In genomic region chr17:2371183-2372130, GRCh38 we compare ENCODE assay signal across 25 cellular contexts. TPM values are rescaled to one million over a fixed set of nuclear protein-coding genes. Genes with fewer than 3 reads are reported as not detected.
A peak's percentile ranks its signal among the peaks of the same experiment; 100 is the strongest.
DNase-seq lines count a peak whose midpoint lies in the region; ATAC-seq, FAIRE-seq and TF ChIP-seq lines count a peak whose summit lies in the region.
"Had no signal": no experiment of that assay in that cellular context is flagged by ENCODE, and none has a peak within 500 bp of the region (broad histone marks: within the 10 kb centered on the region; RNA-seq: fewer than 3 reads in every experiment).

No MANE protein-coding gene starts in this region.

- no peak for TF ChIP-seq RAD21 in SK-N-SH (IDR thresholded peaks at IDR 0.05; ENCODE audit: low read length)
- no peak for TF ChIP-seq RAD21 in HepG2 (CRISPR knock-in tag; IDR thresholded peaks at IDR 0.05)

- FAIRE-seq in HepG2 (lab: Jason Lieb, UNC): no peak
- FAIRE-seq: GM12891, HTR-8/SVneo had no signal

- H3K4me2 ChIP-seq in SK-N-SH: no peak overlapping the region
- no peak overlapping the region for H3K4me2 ChIP-seq in HepG2 (ENCODE audit: low read depth, low read length)
- no peak overlapping the region for H3K4me2 ChIP-seq in osteoblast (ENCODE audit: insufficient read depth, low read length)

- H3K27me3 ChIP-seq in SK-N-SH (ENCODE audit: insufficient read depth): no peaks in the 10 kb centered on the region
- H3K27me3 ChIP-seq in HepG2 (ENCODE audit: control insufficient read depth in 1 of 2, insufficient read depth in 2 of 2, low read length in 2 of 2): no peaks in the 10 kb centered on the region
- no peaks in the 10 kb centered on the region for H3K27me3 ChIP-seq in right lobe of liver
- H3K27me3 ChIP-seq in osteoblast (ENCODE audit: insufficient read depth, low read length): no peaks in the 10 kb centered on the region

- 91% methylated on average over 24 of the region's 30 CpGs for WGBS in SK-N-SH (ENCODE audit: low lambda C conversion rate)
- 95% methylated on average over 20 of the region's 30 CpGs for WGBS in HepG2 (ENCODE audit: low lambda C conversion rate)
- 90% methylated on average over 4 of the region's 30 CpGs for WGBS in right lobe of liver (ENCODE audit: insufficient coverage, low coverage, low lambda C conversion rate, missing lambda C conversion rate)

- H3K9me3 ChIP-seq in SK-N-SH: no peaks in the 10 kb centered on the region
- no peaks in the 10 kb centered on the region for H3K9me3 ChIP-seq in HepG2 (ENCODE audit: low read length)
- no peaks in the 10 kb centered on the region for H3K9me3 ChIP-seq in right lobe of liver
- no peaks in the 10 kb centered on the region for H3K9me3 ChIP-seq in osteoblast (ENCODE audit: low read depth, low read length)

- no peak overlapping the region for H3K9ac ChIP-seq in SK-N-SH
- no peak overlapping the region for H3K9ac ChIP-seq in HepG2 (ENCODE audit: insufficient read depth, low read depth, low read length)

- peaks cover 2% of the 10 kb centered on the region for H3K36me3 Mint-ChIP-seq in chondrocyte (ENCODE audit: low read depth)

- no peak for TF ChIP-seq POLR2A in HepG2 (IDR thresholded peaks at IDR 0.05; ENCODE audit: insufficient read depth in 1 of 2, low read depth in 2 of 2, low read length in 2 of 2)
- TF ChIP-seq POLR2A in right lobe of liver (IDR thresholded peaks at IDR 0.05): no peak

- CTCF ChIA-PET in SK-N-SH (lab: Yijun Ruan, JAX) (interaction anchor here (7.5 to 26.4 kb wide), 3 partner anchors 11 to 38 kb away, joined by 59 to 654 read pairs (median 88); partner anchors contain the start of gene MNT), HepG2 (lab: Yijun Ruan, JAX; ENCODE audit: low intra/inter-chr PET ratio, low total read pairs) (no interaction called here)

- no peaks in the 10 kb centered on the region for H3F3A ChIP-seq in SK-N-SH (replicated peaks; ENCODE audit: insufficient read depth)

- no peaks in the 10 kb centered on the region for H3K9me3 Mint-ChIP-seq in chondrocyte (ENCODE audit: low read depth)
- H3K9me3 Mint-ChIP-seq: CD4-positive, CD25-positive, alpha-beta regulatory T cell; CD8-positive, alpha-beta memory T cell; HFFc6; IgD-negative memory B cell had no signal

- no peak for TF ChIP-seq CTCF in SK-N-SH (IDR thresholded peaks at IDR 0.05)
- no peak for TF ChIP-seq CTCF in HepG2 (CRISPR knock-in tag; IDR thresholded peaks at IDR 0.05)
- no peak for TF ChIP-seq CTCF in right lobe of liver (IDR thresholded peaks at IDR 0.05)
- no peak for TF ChIP-seq CTCF in chondrocyte (IDR thresholded peaks at IDR 0.05)
- no peak for TF ChIP-seq CTCF in osteoblast (IDR thresholded peaks at IDR 0.05; ENCODE audit: extremely low read depth, low read depth, low read length)

- no peaks in the 10 kb centered on the region; a peak in 1 of 4 replicates for H3K4me1 ChIP-seq in SK-N-SH (ENCODE audit: control insufficient read depth in 1 of 2, insufficient read depth in 2 of 2, low read depth in 1 of 2, low read length in 1 of 2)
- no peaks in the 10 kb centered on the region for H3K4me1 ChIP-seq in HepG2 (ENCODE audit: insufficient read depth, low read length)
- no peaks in the 10 kb centered on the region for H3K4me1 ChIP-seq in right lobe of liver
- H3K4me1 ChIP-seq in osteoblast (ENCODE audit: insufficient read depth, low read length): no peaks in the 10 kb centered on the region

- no peaks in the 10 kb centered on the region for H3K79me2 ChIP-seq in SK-N-SH (ENCODE audit: insufficient read depth)
- H3K79me2 ChIP-seq in HepG2 (ENCODE audit: insufficient read depth, low read length): no peaks in the 10 kb centered on the region
- H3K79me2 ChIP-seq in osteoblast (ENCODE audit: insufficient read depth, low read length): no peaks in the 10 kb centered on the region

- no peak overlapping the region for H3K4me3 Mint-ChIP-seq in chondrocyte (ENCODE audit: unreplicated experiment)
- H3K4me3 Mint-ChIP-seq: B cell; CD4-positive, CD25-positive, alpha-beta regulatory T cell; CD8-positive, alpha-beta memory T cell; HFFc6; IgD-negative memory B cell had no signal

- H4K20me1 ChIP-seq in SK-N-SH (ENCODE audit: insufficient read depth) (no peaks in the 10 kb centered on the region), HepG2 (ENCODE audit: insufficient read depth, low read length) (no peaks in the 10 kb centered on the region), osteoblast (ENCODE audit: insufficient read depth, low read length) (no peaks in the 10 kb centered on the region)

- H3K4me1 Mint-ChIP-seq in chondrocyte (ENCODE audit: low read depth): peaks cover 10% of the 10 kb centered on the region
- H3K4me1 Mint-ChIP-seq: B cell; CD4-positive, CD25-positive, alpha-beta regulatory T cell; CD8-positive, alpha-beta memory T cell; IgD-negative memory B cell had no signal

- H3K4me3 ChIP-seq in SK-N-SH (ENCODE audit: low read depth in 2 of 2, low read length in 1 of 2): no peak overlapping the region
- H3K4me3 ChIP-seq in HepG2 (replicated peaks in 1 of 3; ENCODE audit: insufficient read depth in 1 of 3, low read depth in 2 of 3, low read length in 3 of 3): no peak overlapping the region
- H3K4me3 ChIP-seq in right lobe of liver: no peak overlapping the region
- H3K4me3 ChIP-seq in osteoblast (ENCODE audit: insufficient read depth, low read length): no peak overlapping the region

- no peak overlapping the region for H3K27ac Mint-ChIP-seq in chondrocyte (ENCODE audit: unreplicated experiment)
- H3K27ac Mint-ChIP-seq: B cell; CD4-positive, CD25-positive, alpha-beta regulatory T cell; HFFc6 had no signal

- ATAC-seq in SK-N-SH treated with all-trans-retinoic acid at 6 μM for 48 hours (no peak), HepG2 (no peak), right lobe of liver (no peak), GM19023 (IDR thresholded peaks at IDR 0.05; ENCODE audit: unreplicated experiment) (no peak)
- ATAC-seq: HCT116 had no signal

- H2AFZ ChIP-seq in SK-N-SH (ENCODE audit: low read depth): no peak overlapping the region
- no peak overlapping the region for H2AFZ ChIP-seq in HepG2 (ENCODE audit: low read length)
- no peak overlapping the region for H2AFZ ChIP-seq in osteoblast (ENCODE audit: low read length)

- no peaks in the 10 kb centered on the region for H3K9me2 ChIP-seq in SK-N-SH

- no peak for TF ChIP-seq EP300 in SK-N-SH (IDR thresholded peaks at IDR 0.05; ENCODE audit: borderline replicate concordance in 1 of 2, low read depth in 1 of 2, low read length in 1 of 2)
- TF ChIP-seq EP300 in HepG2 (IDR thresholded peaks at IDR 0.05; ENCODE audit: low read depth in 2 of 2, low read length in 2 of 2): no peak
- TF ChIP-seq EP300 in HepG2 (CRISPR knock-in tag; IDR thresholded peaks at IDR 0.05; ENCODE audit: borderline replicate concordance): no peak

- no peaks in the 10 kb centered on the region for H3K27me3 Mint-ChIP-seq in chondrocyte (ENCODE audit: low read depth)
- H3K27me3 Mint-ChIP-seq: B cell; CD4-positive, CD25-positive, alpha-beta regulatory T cell; CD8-positive, alpha-beta memory T cell; IgD-negative memory B cell had no signal

- intact Hi-C loops in HepG2 (cut with micrococcal nuclease; ENCODE audit: unreplicated experiment) (no loop called here), right lobe of liver (cut with DNase I) (no loop called here)

- no TSS peak for BruUV-seq in HepG2 (replicated peaks; lab: Mats Ljungman, UMichigan)

- no peak overlapping the region for H3K27ac ChIP-seq in SK-N-SH (ENCODE audit: low read depth in 2 of 2, low read length in 1 of 2)
- no peak overlapping the region for H3K27ac ChIP-seq in HepG2 (ENCODE audit: extremely low read length, insufficient read depth, low read length)
- no peak overlapping the region for H3K27ac ChIP-seq in right lobe of liver
- H3K27ac ChIP-seq in osteoblast (ENCODE audit: low read depth, low read length): no peak overlapping the region
- H3K27ac ChIP-seq: 22Rv1 had no signal

- DNase-seq in SK-N-SH: peak; percentile 18
- DNase-seq in HepG2 (ENCODE audit: low spot score): no peak
- DNase-seq in right lobe of liver: no peak
- DNase-seq in chondrocyte (ENCODE audit: low spot score): peak; percentile 94
- peak; percentile 90 for DNase-seq in osteoblast (ENCODE audit: insufficient read length, low spot score, missing footprints)
- DNase-seq in GF-D8 (lab: John Stamatoyannopoulos, UW): no peak
- DNase-seq: C1 segment of cervical spinal cord; CD4-positive, CD25-positive, alpha-beta regulatory T cell; CD8-positive, alpha-beta memory T cell; COR-L47; DMS 273 treated with DMSO at 0.1 percent for 48 hours; DMS53; DND-41; EL; GOT3; H7; HFFc6 had no signal

- H3K36me3 ChIP-seq in SK-N-SH (replicated peaks in 1 of 2; ENCODE audit: control insufficient read depth in 1 of 2, insufficient read depth in 2 of 2, low read length in 1 of 2): peaks cover 3 to 77% of the 10 kb centered on the region in 2 experiments
- peaks cover 7 to 10% of the 10 kb centered on the region in 2 experiments; a peak in 3 of 5 replicates for H3K36me3 ChIP-seq in HepG2 (replicated peaks in 1 of 2; ENCODE audit: control insufficient read depth in 1 of 2, insufficient read depth in 2 of 2, low read length in 2 of 2)
- H3K36me3 ChIP-seq in right lobe of liver: no peaks in the 10 kb centered on the region
- peaks cover 25% of the 10 kb centered on the region for H3K36me3 ChIP-seq in osteoblast (ENCODE audit: insufficient read depth, low read length)

- POLR2A ChIA-PET in SK-N-SH (lab: Yijun Ruan, JAX): interaction anchor here (1.2 kb wide), 1 partner anchor 11 kb away, joined by 5 read pairs; no protein-coding TSS in a partner anchor
- POLR2A ChIA-PET in HepG2 (lab: Yijun Ruan, JAX): no interaction called here

- in situ Hi-C loops in HepG2 (cut with HindIII; ENCODE audit: extremely low pct_ligation_motif_present, low pct_unique_long_range_greater_than_20kb): no loop called here

RNA-seq across cellular contexts. Expression of gene MNT, which starts 29.4 kb away (rescaled TPM):
- 7.1 and 7.4 TPM in 2 replicates for polyA plus RNA-seq in SK-N-SH (2012; rRNA removed)
- polyA plus RNA-seq in SK-N-SH (2012; cell fraction: cytosol; rRNA removed): 3.2 and 4.4 TPM in 2 replicates
- polyA plus RNA-seq in SK-N-SH (2012; cell fraction: nucleus; rRNA removed): 50.2 and 76.3 TPM in 2 replicates
- total RNA-seq in HepG2 (2016; rRNA removed; fragmentation: Illumina TruSeq; extraction: Trizol): 2.3 and 3.5 TPM in 2 replicates
- 0.79 and 1.5 TPM in 2 replicates for total RNA-seq in HepG2 (2016; cell fraction: cytosol; rRNA removed; fragmentation: Illumina TruSeq; extraction: Trizol; ENCODE audit: low read depth)
- total RNA-seq in HepG2 (2016; cell fraction: insoluble cytoplasmic fraction; rRNA removed; fragmentation: Illumina TruSeq; extraction: Trizol): 2.0 and 2.9 TPM in 2 replicates
- total RNA-seq in HepG2 (2016; cell fraction: membrane; rRNA removed; fragmentation: Illumina TruSeq; extraction: Trizol): 2.3 and 2.4 TPM in 2 replicates
- total RNA-seq in HepG2 (2016; cell fraction: nucleus; rRNA removed; fragmentation: Illumina TruSeq; extraction: Trizol): 3.0 and 3.9 TPM in 2 replicates
- 1.8 and 2.1 TPM in 2 replicates for polyA plus RNA-seq in HepG2 (2011; rRNA removed)
- 0.86 and 0.92 TPM in 2 replicates for polyA plus RNA-seq in HepG2 (2011; cell fraction: cytosol; rRNA removed)
- polyA plus RNA-seq in HepG2 (2011; cell fraction: nucleus; rRNA removed): 13.6 and 19.3 TPM in 2 replicates
- polyA plus RNA-seq in HepG2 (2012): 6.6 and 7.5 TPM in 2 replicates
- 0.35 and 0.63 TPM in 2 replicates for polyA plus RNA-seq in HepG2 (2016; cell fraction: cytosol; fragmentation: Illumina TruSeq; extraction: Trizol; ENCODE audit: low read depth)
- polyA plus RNA-seq in HepG2 (2016; cell fraction: insoluble cytoplasmic fraction; fragmentation: Illumina TruSeq; extraction: Trizol; ENCODE audit: low read depth): 3.1 and 5.6 TPM in 2 replicates
- polyA plus RNA-seq in HepG2 (2016; cell fraction: membrane; fragmentation: Illumina TruSeq; extraction: Trizol; ENCODE audit: low read depth): 1.4 and 1.6 TPM in 2 replicates
- polyA plus RNA-seq in HepG2 (2016; cell fraction: nucleus; fragmentation: Illumina TruSeq; extraction: Trizol; ENCODE audit: insufficient read depth, low read depth): 14.3 and 17.8 TPM in 2 replicates
- 4.3 and 8.2 TPM in 2 replicates for polyA minus RNA-seq in HepG2 (2011; rRNA and poly(A)+ RNA removed; ENCODE audit: low replicate concordance)
- polyA minus RNA-seq in HepG2 (2011; cell fraction: cytosol; rRNA and poly(A)+ RNA removed): 3.1 and 3.8 TPM in 2 replicates
- polyA minus RNA-seq in HepG2 (2011; cell fraction: nucleus; rRNA and poly(A)+ RNA removed): 8.1 and 8.8 TPM in 2 replicates
- total RNA-seq in right lobe of liver: 10 to 100 TPM in 2 of 6 experiments, 1 to 10 TPM in 4; 3.3 to 12.6 (median 7.0) TPM
- 22.7 to 29.8 TPM (median 29.4 TPM) in 3 replicates for total RNA-seq in chondrocyte
- 12.3 and 14.1 TPM in 2 replicates for total RNA-seq in osteoblast

RNA-seq across cellular contexts. Expression of gene SGSM2, which starts 34.2 kb away (rescaled TPM):
- polyA plus RNA-seq in SK-N-SH (2012; rRNA removed) (85.9 and 98.6 TPM in 2 replicates), HepG2 (2011; rRNA removed) (51.3 and 65.4 TPM in 2 replicates)
- polyA plus RNA-seq in SK-N-SH (2012; cell fraction: cytosol; rRNA removed): 18.0 and 30.4 TPM in 2 replicates
- 605 and 826 TPM in 2 replicates for polyA plus RNA-seq in SK-N-SH (2012; cell fraction: nucleus; rRNA removed)
- total RNA-seq in HepG2 (2016; rRNA removed; fragmentation: Illumina TruSeq; extraction: Trizol) (11.3 and 30.4 TPM in 2 replicates), right lobe of liver (10 to 100 TPM in 4 of 6 experiments, 1 to 10 TPM in 2; 6.0 to 17.2 (median 13.2) TPM), chondrocyte (43.2 to 52.6 TPM (median 43.2 TPM) in 3 replicates), osteoblast (35.4 and 37.3 TPM in 2 replicates)
- 7.6 and 9.3 TPM in 2 replicates for total RNA-seq in HepG2 (2016; cell fraction: cytosol; rRNA removed; fragmentation: Illumina TruSeq; extraction: Trizol; ENCODE audit: low read depth)
- total RNA-seq in HepG2 (2016; cell fraction: insoluble cytoplasmic fraction; rRNA removed; fragmentation: Illumina TruSeq; extraction: Trizol): 9.9 and 30.6 TPM in 2 replicates
- total RNA-seq in HepG2 (2016; cell fraction: membrane; rRNA removed; fragmentation: Illumina TruSeq; extraction: Trizol): 11.2 and 13.2 TPM in 2 replicates
- total RNA-seq in HepG2 (2016; cell fraction: nucleus; rRNA removed; fragmentation: Illumina TruSeq; extraction: Trizol): 35.7 and 46.1 TPM in 2 replicates
- 21.2 and 36.3 TPM in 2 replicates for polyA plus RNA-seq in HepG2 (2011; cell fraction: cytosol; rRNA removed)
- 464 and 562 TPM in 2 replicates for polyA plus RNA-seq in HepG2 (2011; cell fraction: nucleus; rRNA removed)
- polyA plus RNA-seq in HepG2 (2012): 23.3 and 40.7 TPM in 2 replicates
- 3.8 and 4.0 TPM in 2 replicates for polyA plus RNA-seq in HepG2 (2016; cell fraction: cytosol; fragmentation: Illumina TruSeq; extraction: Trizol; ENCODE audit: low read depth)
- 14.4 and 16.9 TPM in 2 replicates for polyA plus RNA-seq in HepG2 (2016; cell fraction: insoluble cytoplasmic fraction; fragmentation: Illumina TruSeq; extraction: Trizol; ENCODE audit: low read depth)
- polyA plus RNA-seq in HepG2 (2016; cell fraction: membrane; fragmentation: Illumina TruSeq; extraction: Trizol; ENCODE audit: low read depth): 7.9 and 8.8 TPM in 2 replicates
- polyA plus RNA-seq in HepG2 (2016; cell fraction: nucleus; fragmentation: Illumina TruSeq; extraction: Trizol; ENCODE audit: insufficient read depth, low read depth): 128 and 136 TPM in 2 replicates
- 30.6 and 64.0 TPM in 2 replicates for polyA minus RNA-seq in HepG2 (2011; rRNA and poly(A)+ RNA removed; ENCODE audit: low replicate concordance)
- 15.6 and 19.8 TPM in 2 replicates for polyA minus RNA-seq in HepG2 (2011; cell fraction: cytosol; rRNA and poly(A)+ RNA removed)
- polyA minus RNA-seq in HepG2 (2011; cell fraction: nucleus; rRNA and poly(A)+ RNA removed): 41.3 and 46.7 TPM in 2 replicates

RNA-seq across cellular contexts. Expression of gene TSR1, which starts 35.2 kb away (rescaled TPM):
- polyA plus RNA-seq in SK-N-SH (2012; rRNA removed): 26.7 and 29.0 TPM in 2 replicates
- polyA plus RNA-seq in SK-N-SH (2012; cell fraction: cytosol; rRNA removed): 26.0 and 27.0 TPM in 2 replicates
- 38.2 and 50.3 TPM in 2 replicates for polyA plus RNA-seq in SK-N-SH (2012; cell fraction: nucleus; rRNA removed)
- 65.8 and 75.8 TPM in 2 replicates for total RNA-seq in HepG2 (2016; rRNA removed; fragmentation: Illumina TruSeq; extraction: Trizol)
- 6.6 and 6.8 TPM in 2 replicates for total RNA-seq in HepG2 (2016; cell fraction: cytosol; rRNA removed; fragmentation: Illumina TruSeq; extraction: Trizol; ENCODE audit: low read depth)
- 68.7 and 76.2 TPM in 2 replicates for total RNA-seq in HepG2 (2016; cell fraction: insoluble cytoplasmic fraction; rRNA removed; fragmentation: Illumina TruSeq; extraction: Trizol)
- 16.3 and 19.0 TPM in 2 replicates for total RNA-seq in HepG2 (2016; cell fraction: membrane; rRNA removed; fragmentation: Illumina TruSeq; extraction: Trizol)
- total RNA-seq in HepG2 (2016; cell fraction: nucleus; rRNA removed; fragmentation: Illumina TruSeq; extraction: Trizol): 55.3 and 57.6 TPM in 2 replicates
- polyA plus RNA-seq in HepG2 (2011; rRNA removed): 7.1 and 7.2 TPM in 2 replicates
- 4.8 and 5.9 TPM in 2 replicates for polyA plus RNA-seq in HepG2 (2011; cell fraction: cytosol; rRNA removed)
- 17.4 and 22.0 TPM in 2 replicates for polyA plus RNA-seq in HepG2 (2011; cell fraction: nucleus; rRNA removed)
- 22.0 and 25.7 TPM in 2 replicates for polyA plus RNA-seq in HepG2 (2012)
- 3.5 and 3.7 TPM in 2 replicates for polyA plus RNA-seq in HepG2 (2016; cell fraction: cytosol; fragmentation: Illumina TruSeq; extraction: Trizol; ENCODE audit: low read depth)
- polyA plus RNA-seq in HepG2 (2016; cell fraction: insoluble cytoplasmic fraction; fragmentation: Illumina TruSeq; extraction: Trizol; ENCODE audit: low read depth): 56.2 and 57.1 TPM in 2 replicates
- 8.9 and 9.7 TPM in 2 replicates for polyA plus RNA-seq in HepG2 (2016; cell fraction: membrane; fragmentation: Illumina TruSeq; extraction: Trizol; ENCODE audit: low read depth)
- polyA plus RNA-seq in HepG2 (2016; cell fraction: nucleus; fragmentation: Illumina TruSeq; extraction: Trizol; ENCODE audit: insufficient read depth, low read depth): 56.6 and 58.6 TPM in 2 replicates
- polyA minus RNA-seq in HepG2 (2011; rRNA and poly(A)+ RNA removed; ENCODE audit: low replicate concordance): 18.4 and 38.7 TPM in 2 replicates
- polyA minus RNA-seq in HepG2 (2011; cell fraction: cytosol; rRNA and poly(A)+ RNA removed): 21.0 and 22.0 TPM in 2 replicates
- polyA minus RNA-seq in HepG2 (2011; cell fraction: nucleus; rRNA and poly(A)+ RNA removed): 43.1 and 48.6 TPM in 2 replicates
- total RNA-seq in right lobe of liver: 10 to 100 TPM in 5 of 6 experiments, 1 to 10 TPM in 1; 9.7 to 26.2 (median 13.1) TPM
- total RNA-seq in chondrocyte: 21.1 to 24.5 TPM (median 21.6 TPM) in 3 replicates
- total RNA-seq in osteoblast: 37.7 and 42.0 TPM in 2 replicates

Comparison
In these comparisons a context has a peak if more than half of its experiments do, and no peak if none do; other contexts are left out.
1. DNase-seq: peak in SK-N-SH (single experiment), chondrocyte (single experiment) and osteoblast (single experiment); none in HepG2 (single experiment), right lobe of liver (0 of 3) and GF-D8 (single experiment).